ENCODE assay signal across 3 cellular contexts in the genomic region with DNA sequence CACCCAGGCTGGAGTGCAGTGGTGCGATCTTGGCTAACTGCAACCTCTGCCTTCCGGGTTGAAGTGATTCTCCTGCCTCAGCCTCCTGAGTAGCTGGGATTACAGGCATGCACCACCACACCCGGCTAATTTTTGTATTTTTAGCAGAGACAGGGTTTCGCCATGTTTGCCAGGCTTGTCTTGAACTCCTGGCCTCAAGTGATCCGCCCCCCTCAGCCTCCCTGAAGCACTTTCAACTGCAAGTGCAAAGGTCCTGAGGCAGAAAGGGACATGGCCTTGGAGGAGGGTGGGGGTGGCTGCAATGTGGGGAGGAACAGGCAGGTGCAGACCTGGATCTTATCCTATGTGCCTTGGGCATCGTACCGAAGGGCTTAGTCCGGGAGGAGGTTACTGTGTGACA.
TF ChIP-seq lines count a peak whose summit lies in the region.

No MANE protein-coding gene starts in this region.

TF ChIP-seq in HEK293, 187 proteins besides CTCF, POLR2A, EP300 and RAD21:
- peak; percentile 84 for TF ChIP-seq ZNF623 (tag by site-specific recombination; IDR thresholded peaks at IDR 0.05)

TF ChIP-seq in K562, 482 proteins besides CTCF, POLR2A, EP300 and RAD21:
- peak; percentile 45; the same call in 1 of the 2 replicates for TF ChIP-seq BCOR (IDR thresholded peaks at IDR 0.05)
- TF ChIP-seq RBM25 (IDR thresholded peaks at IDR 0.05; ENCODE audit: low read depth, low read length, severe bottlenecking) = peak; percentile 33
TF ChIP-seq in K562: peak in this region for 2; not testable (repeated sequence) for 480.

TF ChIP-seq in HepG2, 621 proteins besides CTCF, POLR2A, EP300 and RAD21:
- TF ChIP-seq ZMYM3 (CRISPR knock-in tag; IDR thresholded peaks at IDR 0.05) = peak; percentile 49; the same call in 1 of the 2 replicates
